Comparison of ENCODE assay signal across 23 cellular contexts in genomic region chr1:16239972-16240491, GRCh38.
"Had no signal": no experiment of that assay in that cellular context is flagged by ENCODE, and none has a peak within 500 bp of the region (broad histone marks: within the 10 kb centered on the region; RNA-seq: fewer than 3 reads in every experiment).

No MANE protein-coding gene starts in this region.

- H3K9me3 Mint-ChIP-seq: activated naive CD4-positive, alpha-beta T cell treated with anti-CD3 and anti-CD28 coated beads for 36 hours; activated naive CD8-positive, alpha-beta T cell treated with anti-CD3 and anti-CD28 coated beads, Interleukin-2, amount 50 U/mL, for 24 hours; activated T-cell treated with anti-CD3 and anti-CD28 coated beads, Interleukin-2, amount 50 U/mL, for 4 hours; dendritic cell treated with granulocyte-macrophage colony-stimulating factor and Interleukin-4, amounts not matched to agents 40 ng/mL and 50 ng/mL, for 4 days; endodermal cell; memory B cell had no signal

- DNase-seq: activated CD4-positive, alpha-beta T cell treated with anti-CD3 and anti-CD28 coated beads for 1 hour; activated CD8-positive, alpha-beta memory T cell treated with anti-CD3 and anti-CD28 coated beads for 24 hours; activated naive CD4-positive, alpha-beta T cell treated with anti-CD3 and anti-CD28 coated beads for 36 hours; activated naive CD8-positive, alpha-beta T cell treated with anti-CD3 and anti-CD28 coated beads, Interleukin-2, amount 50 U/mL, for 24 hours; activated T-cell treated with anti-CD3 and anti-CD28 coated beads, Interleukin-2, amount 50 U/mL, for 4 hours; amygdala; central memory CD4-positive, alpha-beta T cell; endodermal cell; foreskin fibroblast; heart right ventricle; kidney glomerular epithelial cell; midbrain; naive thymus-derived CD4-positive, alpha-beta T cell; spleen; stimulated activated naive CD8-positive, alpha-beta T cell treated with anti-CD3 and anti-CD28 coated beads, Interleukin-15, Interleukin-2, amounts not matched to agents 100 U/mL and 50 U/mL, for 24 hours; T-helper 17 cell; testis; trophoblast cell had no signal

- ATAC-seq: activated naive CD8-positive, alpha-beta T cell treated with anti-CD3 and anti-CD28 coated beads, Interleukin-2, amount 50 U/mL, for 24 hours; activated T-cell treated with anti-CD3 and anti-CD28 coated beads, Interleukin-2, amount 50 U/mL, for 4 hours; esophagus mucosa; heart right ventricle; left lobe of liver; naive thymus-derived CD4-positive, alpha-beta T cell; right cardiac atrium; stimulated activated naive CD8-positive, alpha-beta T cell treated with anti-CD3 and anti-CD28 coated beads, Interleukin-15, Interleukin-2, amounts not matched to agents 100 U/mL and 50 U/mL, for 24 hours; T-helper 17 cell had no signal

- H3K27me3 Mint-ChIP-seq: activated naive CD8-positive, alpha-beta T cell treated with anti-CD3 and anti-CD28 coated beads, Interleukin-2, amount 50 U/mL, for 24 hours; dendritic cell treated with granulocyte-macrophage colony-stimulating factor and Interleukin-4, amounts not matched to agents 40 ng/mL and 50 ng/mL, for 4 days; memory B cell; naive thymus-derived CD4-positive, alpha-beta T cell; T-helper 17 cell had no signal

- H3K27ac Mint-ChIP-seq: activated naive CD4-positive, alpha-beta T cell treated with anti-CD3 and anti-CD28 coated beads for 36 hours; activated naive CD8-positive, alpha-beta T cell treated with anti-CD3 and anti-CD28 coated beads, Interleukin-2, amount 50 U/mL, for 24 hours; dendritic cell treated with granulocyte-macrophage colony-stimulating factor and Interleukin-4, amounts not matched to agents 40 ng/mL and 50 ng/mL, for 4 days; endodermal cell; memory B cell; T-helper 17 cell had no signal

- H3K4me3 Mint-ChIP-seq: activated naive CD4-positive, alpha-beta T cell treated with anti-CD3 and anti-CD28 coated beads for 36 hours; activated naive CD8-positive, alpha-beta T cell treated with anti-CD3 and anti-CD28 coated beads, Interleukin-2, amount 50 U/mL, for 24 hours; activated T-cell treated with anti-CD3 and anti-CD28 coated beads, Interleukin-2, amount 50 U/mL, for 4 hours; dendritic cell treated with granulocyte-macrophage colony-stimulating factor and Interleukin-4, amounts not matched to agents 40 ng/mL and 50 ng/mL, for 4 days; endodermal cell; memory B cell; T-helper 17 cell had no signal

- H3K36me3 Mint-ChIP-seq: memory B cell; naive thymus-derived CD4-positive, alpha-beta T cell had no signal
